In genomic region chr11:118251858-118252652, GRCh38 we compare ENCODE assay signal across 1 cellular context.
A peak's percentile ranks its signal among the peaks of the same experiment; 100 is the strongest.
TF ChIP-seq lines count a peak whose summit lies in the region.

A gene with protein sequence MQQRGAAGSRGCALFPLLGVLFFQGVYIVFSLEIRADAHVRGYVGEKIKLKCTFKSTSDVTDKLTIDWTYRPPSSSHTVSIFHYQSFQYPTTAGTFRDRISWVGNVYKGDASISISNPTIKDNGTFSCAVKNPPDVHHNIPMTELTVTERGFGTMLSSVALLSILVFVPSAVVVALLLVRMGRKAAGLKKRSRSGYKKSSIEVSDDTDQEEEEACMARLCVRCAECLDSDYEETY (minus strand): TSS chr11:118252365. CDS start chr11:118252294, 71 bp downstream.

TF ChIP-seq in HepG2, 621 proteins besides CTCF, POLR2A, EP300 and RAD21 (continued from another document and continues in another):
- TF ChIP-seq ATF6 (CRISPR knock-in tag; conservative IDR thresholded peaks at IDR 0.05) (no peak), SATB2 (CRISPR knock-in tag; IDR thresholded peaks at IDR 0.05) (no peak), DMAP1 (CRISPR knock-in tag; IDR thresholded peaks at IDR 0.05) (peak; percentile 63; the same call in 1 of the 2 replicates), NFRKB (IDR thresholded peaks at IDR 0.05) (no peak), ZNF547 (CRISPR knock-in tag; IDR thresholded peaks at IDR 0.05) (peak; percentile 37; the same call in 1 of the 2 replicates), ZNF850 (CRISPR knock-in tag; conservative IDR thresholded peaks at IDR 0.05) (no peak), FOXM1 (CRISPR knock-in tag; IDR thresholded peaks at IDR 0.05) (no peak), SP1 (IDR thresholded peaks at IDR 0.05) (no peak), SP1 (CRISPR knock-in tag; IDR thresholded peaks at IDR 0.05) (no peak), ZNF292 (CRISPR knock-in tag; IDR thresholded peaks at IDR 0.05; ENCODE audit: borderline replicate concordance, low read depth) (peak; percentile 75; the same call in 1 of the 2 replicates), KDM6A (CRISPR knock-in tag; IDR thresholded peaks at IDR 0.05; ENCODE audit: low read depth) (no peak), ATF3 (CRISPR knock-in tag; IDR thresholded peaks at IDR 0.05) (peak; percentile 12; the same call in 1 of the 2 replicates), PLRG1 (conservative IDR thresholded peaks at IDR 0.05) (no peak), ZNF24 (IDR thresholded peaks at IDR 0.05) (no peak), ZNF234 (CRISPR knock-in tag; conservative IDR thresholded peaks at IDR 0.05) (no peak), SSRP1 (CRISPR knock-in tag; IDR thresholded peaks at IDR 0.05) (peak; percentile 61; the same call in 1 of the 2 replicates), NAIF1 (CRISPR knock-in tag; IDR thresholded peaks at IDR 0.05; ENCODE audit: borderline replicate concordance) (no peak), ZBTB33 (CRISPR knock-in tag; IDR thresholded peaks at IDR 0.05) (no peak), KDM2A (CRISPR knock-in tag; IDR thresholded peaks at IDR 0.05; ENCODE audit: borderline replicate concordance, low read depth) (peak; percentile 86; the same call in 1 of the 2 replicates), KLF16 (CRISPR knock-in tag; IDR thresholded peaks at IDR 0.05) (0 out of 4 replicates have a peak, but pooled peaks of 1 of the 2 experiments have one; percentile 50), NFYB (CRISPR knock-in tag; IDR thresholded peaks at IDR 0.05) (no peak), CBX5 (CRISPR knock-in tag; IDR thresholded peaks at IDR 0.05; ENCODE audit: borderline replicate concordance) (no peak; the same call in 1 of the 2 replicates), ONECUT2 (CRISPR knock-in tag; IDR thresholded peaks at IDR 0.05) (no peak), ZNF143 (CRISPR knock-in tag; IDR thresholded peaks at IDR 0.05) (peak; percentile 55; the same call in 1 of the 2 replicates), LCORL (IDR thresholded peaks at IDR 0.05) (peak; percentile 78; the same call in 1 of the 2 replicates), LCORL (CRISPR knock-in tag; IDR thresholded peaks at IDR 0.05) (peak; percentile 74), ZNF558 (CRISPR knock-in tag; IDR thresholded peaks at IDR 0.05; ENCODE audit: borderline replicate concordance) (no peak), ZKSCAN1 (IDR thresholded peaks at IDR 0.05; ENCODE audit: low read length) (no peak), AGO2 (optimal IDR thresholded peaks at IDR 0.05; ENCODE audit: low read depth, low read length) (no peak), ZNF121 (CRISPR knock-in tag; IDR thresholded peaks at IDR 0.05) (no peak), U2AF2 (IDR thresholded peaks at IDR 0.05; ENCODE audit: low read depth, low read length) (no peak), FLYWCH1 (CRISPR knock-in tag; IDR thresholded peaks at IDR 0.05) (no peak), ZNF224 (CRISPR knock-in tag; IDR thresholded peaks at IDR 0.05) (no peak), TFDP1 (CRISPR knock-in tag; IDR thresholded peaks at IDR 0.05; ENCODE audit: borderline replicate concordance) (no peak), ZSCAN22 (CRISPR knock-in tag; IDR thresholded peaks at IDR 0.05) (no peak), MAFF (IDR thresholded peaks at IDR 0.05; ENCODE audit: low read depth, low read length) (no peak), ZNF782 (CRISPR knock-in tag; IDR thresholded peaks at IDR 0.05; ENCODE audit: borderline replicate concordance) (no peak), PAF1 (CRISPR knock-in tag; IDR thresholded peaks at IDR 0.05) (no peak), NFIB (CRISPR knock-in tag; IDR thresholded peaks at IDR 0.05; ENCODE audit: borderline replicate concordance) (no peak), RFXANK (CRISPR knock-in tag; IDR thresholded peaks at IDR 0.05) (peak; percentile 28; the same call in 1 of the 2 replicates), ZNF670 (CRISPR knock-in tag; IDR thresholded peaks at IDR 0.05; ENCODE audit: borderline replicate concordance) (no peak), TBX2 (CRISPR knock-in tag; IDR thresholded peaks at IDR 0.05; ENCODE audit: borderline replicate concordance) (peak; percentile 58; the same call in 1 of the 2 replicates), ZBTB43 (CRISPR knock-in tag; conservative IDR thresholded peaks at IDR 0.05) (0 out of 2 replicates have a peak, but pooled peaks have one; percentile 33), CREB1 (IDR thresholded peaks at IDR 0.05) (peak; percentile 99), CREB1 (CRISPR knock-in tag; IDR thresholded peaks at IDR 0.05) (peak; percentile 99), SUZ12 (IDR thresholded peaks at IDR 0.05; ENCODE audit: low read depth, low read length) (no peak), TOPORS (CRISPR knock-in tag; IDR thresholded peaks at IDR 0.05) (no peak), ZNF382 (CRISPR knock-in tag; IDR thresholded peaks at IDR 0.05; ENCODE audit: borderline replicate concordance) (no peak), ZNF7 (CRISPR knock-in tag; IDR thresholded peaks at IDR 0.05) (no peak), ZFP90 (CRISPR knock-in tag; IDR thresholded peaks at IDR 0.05; ENCODE audit: borderline replicate concordance) (no peak), ZHX1 (CRISPR knock-in tag; IDR thresholded peaks at IDR 0.05; ENCODE audit: low read depth) (no peak), CC2D1A (CRISPR knock-in tag; IDR thresholded peaks at IDR 0.05) (no peak), ZSCAN20 (CRISPR knock-in tag; IDR thresholded peaks at IDR 0.05; ENCODE audit: borderline replicate concordance) (no peak), NFE2L1 (CRISPR knock-in tag; IDR thresholded peaks at IDR 0.05; ENCODE audit: borderline replicate concordance) (no peak; the same call in 1 of the 2 replicates)
- TF ChIP-seq, protein P1, sequence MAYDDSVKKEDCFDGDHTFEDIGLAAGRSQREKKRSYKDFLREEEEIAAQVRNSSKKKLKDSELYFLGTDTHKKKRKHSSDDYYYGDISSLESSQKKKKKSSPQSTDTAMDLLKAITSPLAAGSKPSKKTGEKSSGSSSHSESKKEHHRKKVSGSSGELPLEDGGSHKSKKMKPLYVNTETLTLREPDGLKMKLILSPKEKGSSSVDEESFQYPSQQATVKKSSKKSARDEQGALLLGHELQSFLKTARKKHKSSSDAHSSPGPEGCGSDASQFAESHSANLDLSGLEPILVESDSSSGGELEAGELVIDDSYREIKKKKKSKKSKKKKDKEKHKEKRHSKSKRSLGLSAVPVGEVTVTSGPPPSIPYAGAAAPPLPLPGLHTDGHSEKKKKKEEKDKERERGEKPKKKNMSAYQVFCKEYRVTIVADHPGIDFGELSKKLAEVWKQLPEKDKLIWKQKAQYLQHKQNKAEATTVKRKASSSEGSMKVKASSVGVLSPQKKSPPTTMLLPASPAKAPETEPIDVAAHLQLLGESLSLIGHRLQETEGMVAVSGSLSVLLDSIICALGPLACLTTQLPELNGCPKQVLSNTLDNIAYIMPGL (CRISPR knock-in tag; IDR thresholded peaks at IDR 0.05; ENCODE audit: borderline replicate concordance in 1 of 2, low read depth in 1 of 2), result peak in 1 of 2 experiments; percentile 48; a peak in 1 of 4 replicates
- TF ChIP-seq, protein P2, sequence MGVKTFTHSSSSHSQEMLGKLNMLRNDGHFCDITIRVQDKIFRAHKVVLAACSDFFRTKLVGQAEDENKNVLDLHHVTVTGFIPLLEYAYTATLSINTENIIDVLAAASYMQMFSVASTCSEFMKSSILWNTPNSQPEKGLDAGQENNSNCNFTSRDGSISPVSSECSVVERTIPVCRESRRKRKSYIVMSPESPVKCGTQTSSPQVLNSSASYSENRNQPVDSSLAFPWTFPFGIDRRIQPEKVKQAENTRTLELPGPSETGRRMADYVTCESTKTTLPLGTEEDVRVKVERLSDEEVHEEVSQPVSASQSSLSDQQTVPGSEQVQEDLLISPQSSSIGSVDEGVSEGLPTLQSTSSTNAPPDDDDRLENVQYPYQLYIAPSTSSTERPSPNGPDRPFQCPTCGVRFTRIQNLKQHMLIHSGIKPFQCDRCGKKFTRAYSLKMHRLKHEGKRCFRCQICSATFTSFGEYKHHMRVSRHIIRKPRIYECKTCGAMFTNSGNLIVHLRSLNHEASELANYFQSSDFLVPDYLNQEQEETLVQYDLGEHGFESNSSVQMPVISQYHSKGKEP (CRISPR knock-in tag; IDR thresholded peaks at IDR 0.05), result no peak
